In genomic region chr17:40535924-40536717, GRCh38 we compare ENCODE assay signal across 2 cellular contexts.
TF ChIP-seq lines count a peak whose summit lies in the region.

No MANE protein-coding gene starts in this region.

TF ChIP-seq in GM12878, 131 proteins besides CTCF, POLR2A, EP300 and RAD21:
- TF ChIP-seq FOXK2 (IDR thresholded peaks at IDR 0.05) = no peak
- TF ChIP-seq IKZF1 (conservative IDR thresholded peaks at IDR 0.05) = 0 out of 2 replicates have a peak, but pooled peaks have one; percentile 22

TF ChIP-seq in GM23338, 12 proteins besides CTCF, POLR2A, EP300 and RAD21:
- TF ChIP-seq REST (IDR thresholded peaks at IDR 0.05; ENCODE audit: unreplicated experiment) (no peak), POLR2AphosphoS5 (IDR thresholded peaks at IDR 0.05; ENCODE audit: low read depth) (no peak), ZNF114 (CRISPR knock-in tag; IDR thresholded peaks at IDR 0.05) (no peak), EZH2phosphoT487 (IDR thresholded peaks at IDR 0.05; ENCODE audit: unreplicated experiment) (no peak), STAT1 (IDR thresholded peaks at IDR 0.05; ENCODE audit: unreplicated experiment) (no peak), JUNB (IDR thresholded peaks at IDR 0.05; ENCODE audit: unreplicated experiment) (no peak), NANOG (IDR thresholded peaks at IDR 0.05; ENCODE audit: borderline replicate concordance) (no peak), CREB1 (CRISPR knock-in tag; IDR thresholded peaks at IDR 0.05; ENCODE audit: low read depth) (no peak), ETS1 (IDR thresholded peaks at IDR 0.05) (no peak), ZNF331 (CRISPR knock-in tag; IDR thresholded peaks at IDR 0.05; ENCODE audit: low read depth) (no peak), EZH2 (IDR thresholded peaks at IDR 0.05; ENCODE audit: low read depth, unreplicated experiment) (no peak), ZNF462 (CRISPR knock-in tag; IDR thresholded peaks at IDR 0.05) (no peak)
